8 cellular contexts compared by ENCODE assay signal in genomic region chr19:47697863-47698609, GRCh38. TPM values are rescaled to one million over a fixed set of nuclear protein-coding genes. Genes with fewer than 3 reads are reported as not detected.
DNase-seq lines count a peak whose midpoint lies in the region; ATAC-seq and TF ChIP-seq lines count a peak whose summit lies in the region.

No MANE protein-coding gene starts in this region.

- no peak overlapping the region for H4K91ac ChIP-seq in H9 (ENCODE audit: insufficient read length, low read depth, low read length)

- H3K9me3 Mint-ChIP-seq in H9 (no peaks in the 10 kb centered on the region; a peak in 1 of 5 replicates), endodermal cell (no peaks in the 10 kb centered on the region), memory B cell (no peaks in the 10 kb centered on the region)
- no peaks in the 10 kb centered on the region for H3K9me3 Mint-ChIP-seq in activated CD4-positive, alpha-beta memory T cell treated with anti-CD3 and anti-CD28 coated beads, Interleukin-2, amount 10 ng/mL, durations not matched to agents 7 days and 5 days

- POLR2A ChIA-PET in activated CD4-positive, alpha-beta memory T cell treated with anti-CD3 and anti-CD28 coated beads, Interleukin-2, amount 10 ng/mL, durations not matched to agents 7 days and 5 days (lab: Charles Lee): interaction anchor here (0.7 kb wide), 2 partner anchors 210 to 261 kb away, joined by 3 read pairs; no protein-coding TSS in a partner anchor

- no CpG with 5 or more reads among the region's 21 CpGs for WGBS in H9 (ENCODE audit: extremely low coverage, insufficient read length, low lambda C conversion rate)
- 58 to 66% methylated on average over 18 to 21 of the region's 21 CpGs for WGBS in endodermal cell (ENCODE audit: insufficient coverage in 1 of 2, insufficient read length in 1 of 2), 2 experiments

- no peak overlapping the region for H2BK12ac ChIP-seq in H9 (ENCODE audit: insufficient read length, low read depth, low read length)

- H4K5ac ChIP-seq in H9 (ENCODE audit: insufficient read length, low read depth, low read length): no peak overlapping the region

- H2BK120ac ChIP-seq in H9 (ENCODE audit: low read depth, low read length, poor library complexity, severe bottlenecking): no peak overlapping the region

- H2BK5ac ChIP-seq in H9 (ENCODE audit: insufficient read length, low read length): no peak overlapping the region

- no peak overlapping the region for H3K23ac ChIP-seq in H9 (ENCODE audit: insufficient read length, low read depth, low read length)

- no peak overlapping the region for H3K27ac ChIP-seq in H9 (ENCODE audit: insufficient read length, low read depth, low read length)
- peak overlapping the region; percentile 86 for H3K27ac ChIP-seq in endodermal cell (ENCODE audit: low read depth, low read length)

- no peaks in the 10 kb centered on the region for H3K23me2 ChIP-seq in H9 (ENCODE audit: insufficient read length, low read depth, low read length, poor library complexity, severe bottlenecking)

- H3K56ac ChIP-seq in H9 (ENCODE audit: insufficient read length, low read depth, low read length): no peak overlapping the region

- no peak overlapping the region for H3T11ph ChIP-seq in H9 (ENCODE audit: low read length)

- no peak overlapping the region for H3K4me3 ChIP-seq in endodermal cell (ENCODE audit: low read length)

- H3K18ac ChIP-seq in H9 (ENCODE audit: insufficient read length, low read depth, low read length): no peak overlapping the region

- H3K27me3 ChIP-seq in H9 (ENCODE audit: insufficient read depth, low read length) (no peaks in the 10 kb centered on the region), endodermal cell (ENCODE audit: control insufficient read depth, insufficient read depth, low read length, poor library complexity, severe bottlenecking) (no peaks in the 10 kb centered on the region)

- H3K4me2 ChIP-seq in H9 (ENCODE audit: insufficient read depth, insufficient read length, low read length): no peak overlapping the region

- no peaks in the 10 kb centered on the region for H4K20me1 ChIP-seq in H9 (ENCODE audit: control insufficient read depth, insufficient read depth, insufficient read length)

- H3K27me3 Mint-ChIP-seq in H9 (ENCODE audit: low read depth) (no peaks in the 10 kb centered on the region), endodermal cell (ENCODE audit: insufficient read depth) (no peaks in the 10 kb centered on the region), memory B cell (no peaks in the 10 kb centered on the region)
- no peaks in the 10 kb centered on the region for H3K27me3 Mint-ChIP-seq in activated CD4-positive, alpha-beta memory T cell treated with anti-CD3 and anti-CD28 coated beads, Interleukin-2, amount 10 ng/mL, durations not matched to agents 7 days and 5 days

- peaks cover 12 to 39% (median 32%) of the 10 kb centered on the region in 3 experiments; a peak in 6 of 7 replicates for H3K36me3 Mint-ChIP-seq in H9 (ENCODE audit: insufficient read depth in 1 of 3, low read depth in 3 of 3)
- H3K36me3 Mint-ChIP-seq in activated CD4-positive, alpha-beta memory T cell treated with anti-CD3 and anti-CD28 coated beads, Interleukin-2, amount 10 ng/mL, durations not matched to agents 7 days and 5 days (ENCODE audit: low read depth): peaks cover 17% of the 10 kb centered on the region
- peaks cover 35% of the 10 kb centered on the region for H3K36me3 Mint-ChIP-seq in endodermal cell (ENCODE audit: low read depth)
- peaks cover 13% of the 10 kb centered on the region for H3K36me3 Mint-ChIP-seq in memory B cell

- no peak overlapping the region for H4K8ac ChIP-seq in H9 (replicated peaks; ENCODE audit: insufficient read length, low read depth, low read length)

- no peak overlapping the region for H2BK20ac ChIP-seq in H9 (ENCODE audit: low read depth, low read length, poor library complexity, severe bottlenecking)

- H3K79me1 ChIP-seq in H9 (ENCODE audit: insufficient read depth, low read depth, low read length, poor library complexity, severe bottlenecking): no peaks in the 10 kb centered on the region

- CTCF ChIA-PET in activated CD4-positive, alpha-beta memory T cell treated with anti-CD3 and anti-CD28 coated beads, Interleukin-2, amount 10 ng/mL, durations not matched to agents 7 days and 5 days (lab: Charles Lee): interaction anchor here (0.9 to 3.7 kb wide), 8 partner anchors 10 to 401 kb away, joined by 3 to 45 read pairs (median 5); partner anchors contain the start of gene KPTN

- TF ChIP-seq CTCF in H9 (conservative IDR thresholded peaks at IDR 0.05) (peak; percentile 98), endodermal cell (conservative IDR thresholded peaks at IDR 0.05) (peak; percentile 98)

- H3K27ac Mint-ChIP-seq in H9 (peak overlapping the region in 2 of 3 experiments; percentile 78 to 92; a peak in 4 of 7 replicates), endodermal cell (peak overlapping the region; percentile 92), memory B cell (no peak overlapping the region)
- peak overlapping the region; percentile 21 for H3K27ac Mint-ChIP-seq in activated CD4-positive, alpha-beta memory T cell treated with anti-CD3 and anti-CD28 coated beads, Interleukin-2, amount 10 ng/mL, durations not matched to agents 7 days and 5 days

- H3K4ac ChIP-seq in H9 (ENCODE audit: low read depth, low read length): no peak overlapping the region

- no peak overlapping the region for H2AK5ac ChIP-seq in H9 (ENCODE audit: insufficient read length, low read length)

- H3K4me1 ChIP-seq in H9 (ENCODE audit: insufficient read depth, low read length) (no peaks in the 10 kb centered on the region), endodermal cell (ENCODE audit: control insufficient read depth, insufficient read depth, low read length) (no peaks in the 10 kb centered on the region)

- H3K79me2 ChIP-seq in H9 (ENCODE audit: insufficient read depth, low read length): no peaks in the 10 kb centered on the region

- H3K14ac ChIP-seq in H9 (ENCODE audit: insufficient read depth, low read length): no peak overlapping the region

- H3K4me3 Mint-ChIP-seq in H9 (no peak overlapping the region), endodermal cell (no peak overlapping the region), memory B cell (no peak overlapping the region)
- no peak overlapping the region for H3K4me3 Mint-ChIP-seq in activated CD4-positive, alpha-beta memory T cell treated with anti-CD3 and anti-CD28 coated beads, Interleukin-2, amount 10 ng/mL, durations not matched to agents 7 days and 5 days

- no peak overlapping the region for H2AFZ ChIP-seq in H9 (ENCODE audit: low read length)

- H2BK15ac ChIP-seq in H9 (ENCODE audit: low read depth, low read length): no peak overlapping the region

- H3K9ac ChIP-seq in H9 (ENCODE audit: extremely low read depth, insufficient read length, low read length): no peak overlapping the region
- H3K9ac ChIP-seq in endodermal cell (ENCODE audit: extremely low read depth, low read length, poor library complexity, severe bottlenecking): no peak overlapping the region

- peaks cover 42% of the 10 kb centered on the region for H3K36me3 ChIP-seq in endodermal cell (ENCODE audit: control insufficient read depth, insufficient read depth, low read length)

- ATAC-seq in memory B cell (ENCODE audit: low read depth) (peak; percentile 71), HG02798 (IDR thresholded peaks at IDR 0.05; ENCODE audit: poor library complexity, unreplicated experiment) (no peak)

- peak in 13 of 14 donors; percentile 27 to 81 (median 64) for DNase-seq in C1 segment of cervical spinal cord (lab: John Stamatoyannopoulos, UW)
- peak; percentile 92 for DNase-seq in H9
- peak; percentile 41 for DNase-seq in NCI-H748 treated with DMSO at 0.1 percent for 48 hours (lab: John Stamatoyannopoulos, UW)
- DNase-seq in activated CD4-positive, alpha-beta memory T cell treated with anti-CD3 and anti-CD28 coated beads, Interleukin-2, amount 10 ng/mL, durations not matched to agents 7 days and 5 days: peak; percentile 69
- DNase-seq in endodermal cell: peak; percentile 95
- peak; percentile 44 to 49 for DNase-seq in memory B cell (ENCODE audit: low spot score in 2 of 2)
- peak in 2 of 3 donors; percentile 28 to 32 for DNase-seq in stimulated activated CD4-positive, alpha-beta T cell treated with anti-CD3 and anti-CD28 coated beads, TNF-alpha, amount 100 ng/mL, for 48 hours (ENCODE audit: low read depth in 3 of 3)

- H3K9me3 ChIP-seq in H9 (ENCODE audit: control insufficient read depth, low read depth, low read length): no peaks in the 10 kb centered on the region
- no peaks in the 10 kb centered on the region for H3K9me3 ChIP-seq in endodermal cell (ENCODE audit: control insufficient read depth, low read length)

- peaks cover 2 to 13% of the 10 kb centered on the region in 2 experiments; a peak in 3 of 4 replicates for H3K4me1 Mint-ChIP-seq in H9
- no peaks in the 10 kb centered on the region for H3K4me1 Mint-ChIP-seq in activated CD4-positive, alpha-beta memory T cell treated with anti-CD3 and anti-CD28 coated beads, Interleukin-2, amount 10 ng/mL, durations not matched to agents 7 days and 5 days
- peaks cover 2% of the 10 kb centered on the region for H3K4me1 Mint-ChIP-seq in endodermal cell
- H3K4me1 Mint-ChIP-seq in memory B cell: peaks cover 7% of the 10 kb centered on the region

RNA-seq across cellular contexts. Expression of gene EHD2, which starts 15.2 kb away (rescaled TPM):
- total RNA-seq in H9 (2021) (18.7 and 19.7 TPM in 2 replicates), endodermal cell (1 to 10 TPM; 5.5 to 8.4 TPM)
- not detected for total RNA-seq in activated CD4-positive, alpha-beta memory T cell treated with anti-CD3 and anti-CD28 coated beads, Interleukin-2, amount 10 ng/mL, durations not matched to agents 7 days and 5 days
- 4.3 TPM for polyA plus RNA-seq in endodermal cell (2013, experiment 1 of 2)
- 3.7 TPM for polyA plus RNA-seq in endodermal cell (2013, experiment 2 of 2)

RNA-seq across cellular contexts. Expression of gene NOP53, which starts 47.3 kb away (rescaled TPM):
- total RNA-seq in H9 (2021): 325 and 332 TPM in 2 replicates
- 100 to 1,000 TPM; 257 to 271 TPM for total RNA-seq in activated CD4-positive, alpha-beta memory T cell treated with anti-CD3 and anti-CD28 coated beads, Interleukin-2, amount 10 ng/mL, durations not matched to agents 7 days and 5 days
- 100 to 1,000 TPM; 190 to 258 TPM for total RNA-seq in endodermal cell
- 259 TPM for polyA plus RNA-seq in endodermal cell (2013, experiment 1 of 2)
- 234 TPM for polyA plus RNA-seq in endodermal cell (2013, experiment 2 of 2)

Comparison
In these comparisons a context has a peak if more than half of its experiments do, and no peak if none do; other contexts are left out.
1. DNase-seq: peak in every context shown above with its lines; median percentile 95 in endodermal cell; 92 in H9; 69 in activated CD4-positive, alpha-beta memory T cell treated with anti-CD3 and anti-CD28 coated beads, Interleukin-2, amount 10 ng/mL, durations not matched to agents 7 days and 5 days; 64 in C1 segment of cervical spinal cord; 46 in memory B cell; 41 in NCI-H748 treated with DMSO at 0.1 percent for 48 hours; 30 in stimulated activated CD4-positive, alpha-beta T cell treated with anti-CD3 and anti-CD28 coated beads, TNF-alpha, amount 100 ng/mL, for 48 hours.
2. RNA of gene EHD2, which starts 15.2 kb away (total RNA-seq): 18.7 to 19.7 TPM in H9 and 5.5 to 8.4 TPM in endodermal cell; not detected in activated CD4-positive, alpha-beta memory T cell treated with anti-CD3 and anti-CD28 coated beads, Interleukin-2, amount 10 ng/mL, durations not matched to agents 7 days and 5 days; every median in the first group is over 4 times any median in the second.